In the genomic region with DNA sequence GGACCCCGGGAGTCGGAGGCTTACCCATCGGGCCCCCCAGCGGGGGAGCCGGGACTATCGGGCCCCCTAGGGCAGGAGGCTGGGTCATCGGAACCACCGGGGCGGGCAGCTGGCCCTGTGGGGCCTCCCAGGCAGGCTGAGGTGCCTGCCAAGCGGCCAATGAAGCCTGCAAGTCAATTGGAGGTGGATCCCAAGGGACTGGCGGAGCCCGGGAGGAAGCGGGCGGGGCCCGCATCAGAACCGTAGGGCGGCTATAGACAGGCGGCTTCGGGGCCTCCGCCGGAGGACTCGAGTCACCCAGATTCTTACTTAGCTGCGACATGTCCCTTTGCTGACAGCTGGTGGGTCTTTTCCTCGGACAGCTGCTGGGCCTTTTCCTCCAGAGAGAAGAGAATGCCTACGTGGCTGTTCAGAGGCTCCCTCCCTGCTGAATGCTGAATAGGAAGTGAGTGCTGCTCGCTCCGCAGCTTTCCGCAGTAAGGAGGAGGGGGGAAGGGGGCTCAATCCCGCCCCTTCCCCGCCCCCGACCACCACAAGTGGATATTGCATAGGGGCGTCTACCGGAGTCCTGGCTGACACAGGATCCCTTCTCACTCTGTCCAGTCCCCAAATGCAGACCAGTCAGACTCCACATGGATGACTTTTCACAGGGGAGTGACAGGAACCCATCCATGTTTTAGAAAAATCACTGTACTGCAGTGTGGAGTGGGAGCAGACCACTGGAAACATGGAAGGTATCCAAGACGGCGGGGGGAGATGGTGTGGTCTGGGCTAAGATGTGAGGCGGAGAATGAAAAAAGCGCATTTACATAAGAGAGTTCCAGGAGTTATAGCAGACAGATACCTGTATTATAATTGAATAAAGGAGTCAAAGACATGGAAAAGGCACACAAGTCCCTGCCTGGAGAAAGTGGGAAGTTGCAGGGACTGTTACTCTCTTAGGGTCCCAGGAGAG, we compare ENCODE assay signal across 13 cellular contexts. TPM values are rescaled to one million over a fixed set of nuclear protein-coding genes. Genes with fewer than 3 reads are reported as not detected.
DNase-seq lines count a peak whose midpoint lies in the region; ATAC-seq and TF ChIP-seq lines count a peak whose summit lies in the region.
"Had no signal": no experiment of that assay in that cellular context is flagged by ENCODE, and none has a peak within 500 bp of the region (broad histone marks: within the 10 kb centered on the region; RNA-seq: fewer than 3 reads in every experiment).

Gene MAGEL2 (minus strand): TSS at position 447 of the 955 bp plus-strand sequence. CDS start 125 bp downstream, at position 322.

- peak within 1 kb of the TSS; percentile 28 for H2AFZ ChIP-seq in hepatocyte

- H3K9ac ChIP-seq in ES-I3 (ENCODE audit: low read depth, low read length), result peak within 1 kb of the TSS; percentile 95

- H3K4me2 ChIP-seq in hepatocyte, result peak within 1 kb of the TSS; percentile 79

- ATAC-seq in RWPE2 (ENCODE audit: low read depth), result peak; percentile 17; the same call in 1 of the 3 replicates
- no peak for ATAC-seq in GM18909 (IDR thresholded peaks at IDR 0.05; ENCODE audit: poor library complexity, unreplicated experiment)
- ATAC-seq in GM19023 (IDR thresholded peaks at IDR 0.05; ENCODE audit: unreplicated experiment), result no peak
- ATAC-seq: foreskin keratinocyte had no signal

- H3K36me3 ChIP-seq in ES-I3 (ENCODE audit: insufficient read depth, low read length) (no peaks in the 10 kb centered on the region), RWPE2 (ENCODE audit: low read depth) (no peaks in the 10 kb centered on the region), hepatocyte (replicated peaks; ENCODE audit: insufficient read depth, low read depth) (no peaks in the 10 kb centered on the region)
- H3K36me3 ChIP-seq: adrenal gland had no signal

- H3K27me3 ChIP-seq in RWPE2 (ENCODE audit: insufficient read depth, poor library complexity, severe bottlenecking), result peaks cover 36% of the 10 kb centered on the region
- no peaks in the 10 kb centered on the region for H3K27me3 ChIP-seq in hepatocyte
- H3K27me3 ChIP-seq: foreskin keratinocyte had no signal

- 53% methylated on average over 28 of the region's 37 CpGs for WGBS in hepatocyte (ENCODE audit: low lambda C conversion rate, missing lambda C conversion rate)

- in situ Hi-C loops in KBM-7 (cut with MboI; ENCODE audit: low pct_unique_long_range_greater_than_20kb, low sequenced_read_pairs), result no loop called here

- H4K20me1 ChIP-seq in hepatocyte (ENCODE audit: insufficient read depth, poor library complexity, severe bottlenecking), result no peaks in the 10 kb centered on the region

- H3K79me2 ChIP-seq in hepatocyte, result no peaks in the 10 kb centered on the region

- H3K4me3 ChIP-seq in RWPE2 (ENCODE audit: severe bottlenecking) (no peak within 1 kb of the TSS), hepatocyte (peak within 1 kb of the TSS; percentile 55)

- H3K27ac ChIP-seq in RWPE2 (ENCODE audit: poor library complexity, severe bottlenecking) (no peak within 1 kb of the TSS), hepatocyte (peak within 1 kb of the TSS; percentile 81)
- H3K27ac ChIP-seq: adrenal gland, foreskin keratinocyte had no signal

- H3K4me1 ChIP-seq in ES-I3 (ENCODE audit: insufficient read depth, low read length) (no peaks in the 10 kb centered on the region; the same call in 1 of the 2 replicates), RWPE2 (ENCODE audit: insufficient read depth, poor library complexity, severe bottlenecking) (no peaks in the 10 kb centered on the region), hepatocyte (ENCODE audit: insufficient read depth) (no peaks in the 10 kb centered on the region)
- H3K4me1 ChIP-seq: adrenal gland, foreskin keratinocyte had no signal

- H3K9me3 ChIP-seq in ES-I3 (ENCODE audit: control insufficient read depth, insufficient read depth, low read length) (no peaks in the 10 kb centered on the region), RWPE2 (ENCODE audit: severe bottlenecking) (no peaks in the 10 kb centered on the region), hepatocyte (ENCODE audit: low read depth) (no peaks in the 10 kb centered on the region)
- H3K9me3 ChIP-seq: adrenal gland had no signal

- no peak for TF ChIP-seq CTCF in RWPE2 (IDR thresholded peaks at IDR 0.05; ENCODE audit: poor library complexity, severe bottlenecking)
- no peak for TF ChIP-seq CTCF in hepatocyte (IDR thresholded peaks at IDR 0.05; ENCODE audit: poor library complexity)

- H3K9me2 ChIP-seq in hepatocyte (replicated peaks; ENCODE audit: insufficient read depth), result no peaks in the 10 kb centered on the region

- DNase-seq in RWPE2 (ENCODE audit: low spot score) (no peak), hepatocyte (ENCODE audit: low spot score) (peak; percentile 63), retina (peak; percentile 90), KBM-7 (no peak), SIG-M5 treated with dmso at 0.1 percent for 504 hours (lab: John Stamatoyannopoulos, UW; ENCODE audit: unreplicated experiment) (no peak)
- DNase-seq: activated B cell treated with CpG ODN at 0.5 μM for 24 hours, foreskin keratinocyte, NCI-H2171, small intestine had no signal

RNA-seq across cellular contexts. Expression of gene MAGEL2, which starts in this region (rescaled TPM):
- 3.1 and 5.4 TPM in 2 replicates for total RNA-seq in hepatocyte
- 15.6 and 16.0 TPM in 2 replicates for polyA plus RNA-seq in hepatocyte
- total RNA-seq: activated B cell treated with CpG ODN at 0.5 μM for 24 hours, foreskin keratinocyte had no signal
- polyA plus RNA-seq: foreskin keratinocyte had no signal

Comparison
In these comparisons a context has a peak if more than half of its experiments do, and no peak if none do; other contexts are left out.
1. DNase-seq: peak in hepatocyte (single experiment) and retina (single experiment); none in RWPE2 (single experiment), KBM-7 (single experiment) and SIG-M5 treated with dmso at 0.1 percent for 504 hours (single experiment).